10 cellular contexts compared by ENCODE assay signal in the genomic region with DNA sequence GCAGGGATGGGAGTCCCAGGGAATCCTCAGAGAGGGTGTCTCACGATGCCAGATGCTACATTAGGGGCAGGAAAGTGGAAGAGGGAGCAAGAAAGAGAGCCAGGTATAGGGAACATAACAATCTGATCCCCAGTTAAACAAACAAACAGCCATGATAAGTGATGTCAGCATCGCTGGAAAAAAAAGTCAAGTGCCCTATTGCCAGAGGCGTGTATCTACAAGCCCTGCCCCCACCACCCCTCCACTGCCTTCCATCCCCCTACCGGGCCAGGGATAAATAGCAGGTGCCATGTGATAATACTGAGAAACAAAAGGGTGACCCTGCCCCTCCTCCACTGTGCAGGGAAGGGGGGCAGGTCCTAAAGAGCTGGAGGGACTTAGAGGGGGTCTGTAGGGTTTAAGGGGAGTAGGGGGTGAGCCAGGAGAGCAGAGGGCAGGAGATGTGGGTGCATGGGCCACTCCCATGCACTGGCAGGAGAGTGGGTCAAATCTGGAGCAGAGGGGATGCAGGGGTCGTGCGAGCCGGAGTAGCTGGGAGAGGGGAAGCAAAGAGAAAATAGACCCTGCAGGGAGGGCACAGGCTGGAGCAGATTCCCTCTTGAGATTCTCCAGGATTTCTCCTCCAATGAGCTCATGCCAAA. TPM values are rescaled to one million over a fixed set of nuclear protein-coding genes. Genes with fewer than 3 reads are reported as not detected.
DNase-seq lines count a peak whose midpoint lies in the region; ATAC-seq lines count a peak whose summit lies in the region.
"Had no signal": no experiment of that assay in that cellular context is flagged by ENCODE, and none has a peak within 500 bp of the region (broad histone marks: within the 10 kb centered on the region; RNA-seq: fewer than 3 reads in every experiment).

No MANE protein-coding gene starts in this region.

- DNase-seq in DMS153 treated with DMSO at 0.1 percent for 48 hours (lab: John Stamatoyannopoulos, UW; ENCODE audit: unreplicated experiment) (peak; percentile 99), Karpas-422 (peak; percentile 51), OCI-M1 (lab: John Stamatoyannopoulos, UW) (peak; percentile 51), OCI-M2 (lab: John Stamatoyannopoulos, UW; ENCODE audit: unreplicated experiment) (no peak)
- DNase-seq: T-helper 9 cell had no signal

- H3K9ac ChIP-seq in Karpas-422 (ENCODE audit: low read length) (no peak overlapping the region), iPS-20b (ENCODE audit: low read depth, low read length) (peak overlapping the region; percentile 36; the same call in 1 of the 2 replicates)

- ATAC-seq in HG03108 (IDR thresholded peaks at IDR 0.05; ENCODE audit: unreplicated experiment) (no peak), HG02571 (IDR thresholded peaks at IDR 0.05; ENCODE audit: unreplicated experiment) (no peak), HG03342 (IDR thresholded peaks at IDR 0.05; ENCODE audit: unreplicated experiment) (no peak)

- H3K9me3 ChIP-seq in Karpas-422 (ENCODE audit: low read length) (no peaks in the 10 kb centered on the region), iPS-20b (ENCODE audit: insufficient read depth, low read depth, low read length) (no peaks in the 10 kb centered on the region)
- H3K9me3 ChIP-seq: neutrophil had no signal

- 0 out of 2 replicates have a peak, but pooled peaks cover 6% of the 10 kb centered on the region for H4K20me1 ChIP-seq in Karpas-422 (ENCODE audit: insufficient read depth, low read depth, low read length)

- no peak overlapping the region for H3K4me3 ChIP-seq in Karpas-422 (ENCODE audit: low read length)
- no peak overlapping the region for H3K4me3 ChIP-seq in iPS-20b (ENCODE audit: low read length)

- H3K4me2 ChIP-seq in Karpas-422 (ENCODE audit: low read depth, low read length, poor library complexity, severe bottlenecking), result no peak overlapping the region

- H3K4me1 ChIP-seq in Karpas-422 (ENCODE audit: low read length) (no peaks in the 10 kb centered on the region), iPS-20b (ENCODE audit: insufficient read depth, low read length) (peaks cover 15% of the 10 kb centered on the region)

- H3K27ac ChIP-seq in Karpas-422 (ENCODE audit: low read length) (no peak overlapping the region), iPS-20b (ENCODE audit: low read length) (no peak overlapping the region)
- H3K27ac ChIP-seq: neutrophil had no signal

- no peaks in the 10 kb centered on the region for H3K79me2 ChIP-seq in Karpas-422 (ENCODE audit: low read length)

- H3K9me2 ChIP-seq in Karpas-422 (replicated peaks; ENCODE audit: insufficient read depth, low read length), result no peaks in the 10 kb centered on the region

- H2AFZ ChIP-seq in Karpas-422 (ENCODE audit: low read length), result no peak overlapping the region

- no peaks in the 10 kb centered on the region for H3K36me3 ChIP-seq in Karpas-422 (ENCODE audit: insufficient read depth, low read length)
- no peaks in the 10 kb centered on the region for H3K36me3 ChIP-seq in iPS-20b (ENCODE audit: insufficient read depth, low read depth, low read length)
- H3K36me3 ChIP-seq: neutrophil had no signal

- no peaks in the 10 kb centered on the region for H3K27me3 ChIP-seq in Karpas-422 (ENCODE audit: low read length)
- peaks cover 4% of the 10 kb centered on the region; the same call in 1 of the 2 replicates for H3K27me3 ChIP-seq in iPS-20b (ENCODE audit: insufficient read depth, low read length)

RNA-seq across cellular contexts. Expression of a gene that starts 3.4 kb away (rescaled TPM):
- total RNA-seq in Karpas-422 (2014; rRNA removed; shearing (Covaris generic); ENCODE audit: low replicate concordance), result not detected in 2 replicates
